ENCODE assay signal across 12 cellular contexts in genomic region chr6:34339971-34340370, GRCh38.
"Had no signal": no experiment of that assay in that cellular context is flagged by ENCODE, and none has a peak within 500 bp of the region (broad histone marks: within the 10 kb centered on the region; RNA-seq: fewer than 3 reads in every experiment).

No MANE protein-coding gene starts in this region.

- H3K27ac ChIP-seq: cardiac muscle cell had no signal

- H3K9me3 ChIP-seq: esophagus muscularis mucosa, thoracic aorta had no signal

- H3K36me3 Mint-ChIP-seq: activated naive CD4-positive, alpha-beta T cell treated with anti-CD3 and anti-CD28 coated beads, Interleukin-2, amount 10 ng/mL, durations not matched to agents 7 days and 5 days had no signal

- H3K9me3 Mint-ChIP-seq: activated naive CD4-positive, alpha-beta T cell treated with anti-CD3 and anti-CD28 coated beads, Interleukin-2, amount 10 ng/mL, durations not matched to agents 7 days and 5 days; activated T-cell treated with anti-CD3 and anti-CD28 coated beads, Interleukin-2, amount 50 U/mL, for 24 hours had no signal

- H3K4me3 Mint-ChIP-seq: activated naive CD4-positive, alpha-beta T cell treated with anti-CD3 and anti-CD28 coated beads, Interleukin-2, amount 10 ng/mL, durations not matched to agents 7 days and 5 days; activated T-cell treated with anti-CD3 and anti-CD28 coated beads, Interleukin-2, amount 50 U/mL, for 24 hours; nephron progenitor cell had no signal

- DNase-seq: activated CD4-positive, alpha-beta T cell treated with anti-CD3 and anti-CD28 coated beads, Interleukin-2, amount 50 U/mL, for 48 hours; activated naive CD4-positive, alpha-beta T cell treated with anti-CD3 and anti-CD28 coated beads, Interleukin-2, amount 10 ng/mL, durations not matched to agents 7 days and 5 days; activated T-cell treated with anti-CD3 and anti-CD28 coated beads, Interleukin-2, amount 50 U/mL, for 24 hours; hypothalamus; kidney glomerular epithelial cell; nephron progenitor cell; stimulated activated CD4-positive, alpha-beta T cell treated with anti-CD3 and anti-CD28 coated beads, Interleukin-1b, Interleukin-23, amount 100 ng/mL, for 48 hours; T1000 had no signal

- H3K27me3 ChIP-seq: cardiac muscle cell, esophagus muscularis mucosa had no signal

- H3K27me3 Mint-ChIP-seq: activated naive CD4-positive, alpha-beta T cell treated with anti-CD3 and anti-CD28 coated beads, Interleukin-2, amount 10 ng/mL, durations not matched to agents 7 days and 5 days; activated T-cell treated with anti-CD3 and anti-CD28 coated beads, Interleukin-2, amount 50 U/mL, for 24 hours had no signal

- H3K27ac Mint-ChIP-seq: activated naive CD4-positive, alpha-beta T cell treated with anti-CD3 and anti-CD28 coated beads, Interleukin-2, amount 10 ng/mL, durations not matched to agents 7 days and 5 days; activated T-cell treated with anti-CD3 and anti-CD28 coated beads, Interleukin-2, amount 50 U/mL, for 24 hours; nephron progenitor cell had no signal

- H3K36me3 ChIP-seq: cardiac muscle cell, esophagus muscularis mucosa, thoracic aorta had no signal

- H3K4me3 ChIP-seq: cardiac muscle cell, esophagus muscularis mucosa, thoracic aorta had no signal

- ATAC-seq: sciatic nerve had no signal
